ENCODE assay signal across 1 cellular context in genomic region chr15:65410036-65410435, GRCh38.
TF ChIP-seq lines count a peak whose summit lies in the region.

No MANE protein-coding gene starts in this region.

TF ChIP-seq in IMR-90, 13 proteins besides CTCF, POLR2A, EP300 and RAD21:
- TF ChIP-seq MAZ (IDR thresholded peaks at IDR 0.05; ENCODE audit: borderline replicate concordance, low read depth, low read length): no peak
- no peak for TF ChIP-seq FOS (IDR thresholded peaks at IDR 0.05; ENCODE audit: low read depth, low read length)
- no peak for TF ChIP-seq ELK1 (IDR thresholded peaks at IDR 0.05; ENCODE audit: borderline replicate concordance, low read depth, low read length)
- no peak for TF ChIP-seq USF2 (IDR thresholded peaks at IDR 0.05; ENCODE audit: low read depth, low read length)
- TF ChIP-seq NFE2L2 (IDR thresholded peaks at IDR 0.05; ENCODE audit: low read depth, low read length): no peak
- no peak for TF ChIP-seq CHD1 (IDR thresholded peaks at IDR 0.05; ENCODE audit: low read depth, low read length)
- TF ChIP-seq MXI1 (IDR thresholded peaks at IDR 0.05; ENCODE audit: borderline replicate concordance, low read depth, low read length): no peak
- TF ChIP-seq RCOR1 (IDR thresholded peaks at IDR 0.05; ENCODE audit: insufficient replicate concordance, low read length): no peak
- TF ChIP-seq CEBPB (IDR thresholded peaks at IDR 0.05; ENCODE audit: low read depth, low read length): no peak
